In genomic region chr4:98176531-98176930, GRCh38 we compare ENCODE assay signal across 31 cellular contexts. TPM values are rescaled to one million over a fixed set of nuclear protein-coding genes. Genes with fewer than 3 reads are reported as not detected.
"Had no signal": no experiment of that assay in that cellular context is flagged by ENCODE, and none has a peak within 500 bp of the region (broad histone marks: within the 10 kb centered on the region; RNA-seq: fewer than 3 reads in every experiment).

No MANE protein-coding gene starts in this region.

- H3K4me1 Mint-ChIP-seq: activated B cell treated with CpG ODN at 0.5 μM for 24 hours had no signal

- H3K4me3 Mint-ChIP-seq: activated B cell treated with CpG ODN at 0.5 μM for 24 hours; activated CD8-positive, alpha-beta T cell treated with anti-CD3 and anti-CD28 coated beads for 36 hours; activated naive CD4-positive, alpha-beta T cell treated with anti-CD3 and anti-CD28 coated beads for 36 hours; activated naive CD8-positive, alpha-beta T cell treated with anti-CD3 and anti-CD28 coated beads, Interleukin-2, amount 10 ng/mL, durations not matched to agents 7 days and 5 days; activated T-helper 1 cell treated with anti-CD3 and anti-CD28 coated beads, Interleukin-12 subunit alpha, Interleukin-12 subunit beta, Interleukin-2, Interleukin-4 antibody, amounts not matched to agents 30 ng/mL and 10 ng/mL and 1 ng/mL, durations not matched to agents 14 hours and 24 hours and 36 hours; brain; endodermal cell had no signal

- H3K4me1 ChIP-seq: ascending aorta, breast epithelium, colonic mucosa had no signal

- H3K27ac Mint-ChIP-seq: activated B cell treated with CpG ODN at 0.5 μM for 24 hours; activated CD8-positive, alpha-beta T cell treated with anti-CD3 and anti-CD28 coated beads for 36 hours; activated naive CD4-positive, alpha-beta T cell treated with anti-CD3 and anti-CD28 coated beads for 36 hours; activated naive CD4-positive, alpha-beta T cell treated with anti-CD3 and anti-CD28 coated beads, Interleukin-2, amount 50 U/mL, for 72 hours; activated naive CD8-positive, alpha-beta T cell treated with anti-CD3 and anti-CD28 coated beads, Interleukin-2, amount 10 ng/mL, durations not matched to agents 7 days and 5 days; activated T-helper 1 cell treated with anti-CD3 and anti-CD28 coated beads, Interleukin-12 subunit alpha, Interleukin-12 subunit beta, Interleukin-2, Interleukin-4 antibody, amounts not matched to agents 30 ng/mL and 10 ng/mL and 1 ng/mL, durations not matched to agents 14 hours and 24 hours and 36 hours; activated T-helper 2 cell treated with anti-CD3 and anti-CD28 coated beads, Interferon-gamma antibody, Interleukin-2, Interleukin-4, amounts not matched to agents 10 μg/mL and 5 μg/mL and 100 μg/mL, durations not matched to agents 14 hours and 24 hours and 36 hours; brain; endodermal cell had no signal

- H3K36me3 Mint-ChIP-seq: activated naive CD4-positive, alpha-beta T cell treated with anti-CD3 and anti-CD28 coated beads, Interleukin-2, amount 50 U/mL, for 72 hours; activated naive CD8-positive, alpha-beta T cell treated with anti-CD3 and anti-CD28 coated beads, Interleukin-2, amount 10 ng/mL, durations not matched to agents 7 days and 5 days; brain had no signal

- ATAC-seq: activated CD4-positive, CD25-positive, alpha-beta regulatory T cell treated with anti-CD3 and anti-CD28 coated beads, Interleukin-2, amount 50 U/mL, for 24 hours; activated CD8-positive, alpha-beta T cell treated with anti-CD3 and anti-CD28 coated beads for 36 hours; activated naive CD4-positive, alpha-beta T cell treated with anti-CD3 and anti-CD28 coated beads, Interleukin-2, amount 50 U/mL, for 72 hours; esophagus mucosa had no signal

- H3K27ac ChIP-seq: ascending aorta, breast epithelium, cardiac muscle cell, colonic mucosa, VCaP had no signal

- H3K4me3 ChIP-seq: ascending aorta, breast epithelium, cardiac muscle cell, colonic mucosa had no signal

- H3K27me3 ChIP-seq: ascending aorta, breast epithelium, cardiac muscle cell, colonic mucosa had no signal

- H3K9me3 Mint-ChIP-seq: activated B cell treated with CpG ODN at 0.5 μM for 24 hours; activated CD8-positive, alpha-beta T cell treated with anti-CD3 and anti-CD28 coated beads for 36 hours; activated naive CD4-positive, alpha-beta T cell treated with anti-CD3 and anti-CD28 coated beads for 36 hours; activated naive CD4-positive, alpha-beta T cell treated with anti-CD3 and anti-CD28 coated beads, Interleukin-2, amount 50 U/mL, for 72 hours; activated T-helper 1 cell treated with anti-CD3 and anti-CD28 coated beads, Interleukin-12 subunit alpha, Interleukin-12 subunit beta, Interleukin-2, Interleukin-4 antibody, amounts not matched to agents 30 ng/mL and 10 ng/mL and 1 ng/mL, durations not matched to agents 14 hours and 24 hours and 36 hours; activated T-helper 2 cell treated with anti-CD3 and anti-CD28 coated beads, Interferon-gamma antibody, Interleukin-2, Interleukin-4, amounts not matched to agents 10 μg/mL and 5 μg/mL and 100 μg/mL, durations not matched to agents 14 hours and 24 hours and 36 hours; endodermal cell had no signal

- DNase-seq: activated B cell treated with CpG ODN at 0.5 μM for 24 hours; activated CD4-positive, alpha-beta T cell treated with anti-CD3 and anti-CD28 coated beads for 48 hours; activated CD4-positive, alpha-beta T cell treated with anti-CD3 and anti-CD28 coated beads, Interleukin-2, amount 50 U/mL, for 1 hour; activated CD4-positive, alpha-beta T cell treated with anti-CD3 and anti-CD28 coated beads, Interleukin-2, amount 50 U/mL, for 48 hours; activated CD8-positive, alpha-beta memory T cell treated with anti-CD3 and anti-CD28 coated beads for 24 hours; activated CD8-positive, alpha-beta T cell treated with anti-CD3 and anti-CD28 coated beads for 36 hours; activated effector memory CD4-positive, alpha-beta T cell treated with anti-CD3 and anti-CD28 coated beads, Interleukin-2, amount 50 U/mL, for 16 hours; activated naive CD4-positive, alpha-beta T cell treated with anti-CD3 and anti-CD28 coated beads for 36 hours; activated naive CD8-positive, alpha-beta T cell treated with anti-CD3 and anti-CD28 coated beads, Interleukin-2, amount 10 ng/mL, durations not matched to agents 7 days and 5 days; activated T-cell treated with anti-CD3 and anti-CD28 coated beads, Interleukin-2, amount 50 U/mL, for 1 hour; activated T-cell treated with anti-CD3 and anti-CD28 coated beads, Interleukin-2, amount 50 U/mL, for 48 hours; central memory CD4-positive, alpha-beta T cell; cerebellar nuclear complex; colonic mucosa; effector CD8-positive, alpha-beta T cell; endodermal cell; foreskin fibroblast; head of caudate nucleus; T-helper 2 cell had no signal

- H3K27me3 Mint-ChIP-seq: activated B cell treated with CpG ODN at 0.5 μM for 24 hours; activated CD8-positive, alpha-beta T cell treated with anti-CD3 and anti-CD28 coated beads for 36 hours; activated naive CD8-positive, alpha-beta T cell treated with anti-CD3 and anti-CD28 coated beads, Interleukin-2, amount 10 ng/mL, durations not matched to agents 7 days and 5 days; brain had no signal

- H3K9me3 ChIP-seq: ascending aorta, breast epithelium, colonic mucosa had no signal

- H3K36me3 ChIP-seq: ascending aorta, breast epithelium, cardiac muscle cell, colonic mucosa had no signal

RNA-seq across cellular contexts. Expression of gene STPG2, which starts 33.3 kb away (rescaled TPM):
- total RNA-seq: activated naive CD4-positive, alpha-beta T cell treated with anti-CD3 and anti-CD28 coated beads for 36 hours; activated naive CD8-positive, alpha-beta T cell treated with anti-CD3 and anti-CD28 coated beads, Interleukin-2, amount 10 ng/mL, durations not matched to agents 7 days and 5 days; activated T-helper 1 cell treated with anti-CD3 and anti-CD28 coated beads, Interleukin-12 subunit alpha, Interleukin-12 subunit beta, Interleukin-2, Interleukin-4 antibody, amounts not matched to agents 30 ng/mL and 10 ng/mL and 1 ng/mL, durations not matched to agents 14 hours and 24 hours and 36 hours; activated T-helper 2 cell treated with anti-CD3 and anti-CD28 coated beads, Interferon-gamma antibody, Interleukin-2, Interleukin-4, amounts not matched to agents 10 μg/mL and 5 μg/mL and 100 μg/mL, durations not matched to agents 14 hours and 24 hours and 36 hours; ascending aorta; dermis microvascular lymphatic vessel endothelial cell; epithelial cell of proximal tubule had no signal
